In the genomic region with DNA sequence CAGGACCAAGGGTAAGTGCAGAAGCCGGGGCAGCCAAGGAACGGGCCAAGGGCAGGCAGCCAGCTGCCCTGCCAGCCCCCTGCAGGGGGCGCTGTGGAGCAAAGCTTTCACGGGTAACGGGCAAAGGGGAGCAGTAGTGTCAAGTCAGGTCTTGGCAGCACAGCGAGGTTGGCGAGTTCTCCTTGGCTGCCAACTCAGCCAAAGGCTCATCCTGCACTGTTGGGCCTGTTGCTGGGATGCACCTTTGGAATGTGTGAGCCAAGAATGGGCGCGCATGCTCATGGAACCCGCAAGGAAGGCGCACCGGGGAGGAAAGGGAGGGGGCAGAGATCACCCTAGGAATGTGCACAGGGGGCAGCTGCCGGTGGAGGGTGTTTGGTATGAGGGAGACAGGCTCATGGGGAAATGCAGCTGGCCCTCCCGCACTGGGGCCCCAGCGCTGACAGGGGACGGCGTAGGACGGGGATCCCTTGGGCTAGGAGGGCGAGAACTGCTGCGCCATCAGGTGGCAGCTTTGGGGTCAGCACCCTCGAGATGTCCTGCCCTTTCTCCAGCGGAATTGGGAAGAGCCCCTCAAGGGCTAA, we compare ENCODE assay signal across 8 cellular contexts.
DNase-seq lines count a peak whose midpoint lies in the region; ATAC-seq and TF ChIP-seq lines count a peak whose summit lies in the region.

No MANE protein-coding gene starts in this region.

- H3K36me3 ChIP-seq in right lobe of liver = no peaks in the 10 kb centered on the region

- ATAC-seq in activated CD4-positive, CD25-positive, alpha-beta regulatory T cell treated with anti-CD3 and anti-CD28 coated beads, Interleukin-2, amount 50 U/mL, for 24 hours = peak; percentile 32 to 56
- peak; percentile 45 to 93 (median 52) for ATAC-seq in right lobe of liver

- WGBS in right lobe of liver (ENCODE audit: insufficient coverage, low coverage, low lambda C conversion rate, missing lambda C conversion rate) = 0% methylated on average over 9 of the region's 22 CpGs

- H3K27me3 ChIP-seq in right lobe of liver = no peaks in the 10 kb centered on the region

- no peaks in the 10 kb centered on the region for H3K9me3 ChIP-seq in right lobe of liver

- H3K4me3 ChIP-seq in AG09309 (ENCODE audit: control insufficient read depth, low read depth, low read length) (no peak overlapping the region), right lobe of liver (no peak overlapping the region)

- DNase-seq in AG09309 (ENCODE audit: low read depth) = no peak
- peak; percentile 49 for DNase-seq in GM19238 (ENCODE audit: insufficient read length, low spot score)
- peak; percentile 30 for DNase-seq in HuH-7.5 (ENCODE audit: low spot score)
- DNase-seq in cerebellar cortex (ENCODE audit: low spot score) = peak; percentile 64
- DNase-seq in right lobe of liver = peak; percentile 35 to 76 (median 55)
- peak; percentile 33 for DNase-seq in stimulated activated CD8-positive, alpha-beta memory T cell treated with anti-CD3 and anti-CD28 coated beads, Interleukin-4, amount 100 ng/mL, for 24 hours (ENCODE audit: low read depth)
- DNase-seq in SKM-1 (lab: John Stamatoyannopoulos, UW; ENCODE audit: unreplicated experiment) = no peak

- TF ChIP-seq POLR2A in right lobe of liver (IDR thresholded peaks at IDR 0.05) = no peak

- intact Hi-C loops in right lobe of liver (cut with DNase I) = no loop called here

- H3K4me1 ChIP-seq in right lobe of liver = no peaks in the 10 kb centered on the region

- H3K27ac ChIP-seq in right lobe of liver = no peak overlapping the region

- peak; percentile 56 for TF ChIP-seq CTCF in AG09309 (IDR thresholded peaks at IDR 0.05; ENCODE audit: control insufficient read depth, insufficient read depth, low read depth, low read length, missing control alignments)
- TF ChIP-seq CTCF in right lobe of liver (IDR thresholded peaks at IDR 0.05) = peak; percentile 19 to 69 (median 42)

Comparison
In these comparisons a context has a peak if more than half of its experiments do, and no peak if none do; other contexts are left out.
1. DNase-seq: peak in GM19238 (single experiment), HuH-7.5 (single experiment), cerebellar cortex (single experiment), right lobe of liver (3 of 3) and stimulated activated CD8-positive, alpha-beta memory T cell treated with anti-CD3 and anti-CD28 coated beads, Interleukin-4, amount 100 ng/mL, for 24 hours (single experiment); none in AG09309 (single experiment) and SKM-1 (single experiment).